Comparison of ENCODE assay signal across 9 cellular contexts in the genomic region with DNA sequence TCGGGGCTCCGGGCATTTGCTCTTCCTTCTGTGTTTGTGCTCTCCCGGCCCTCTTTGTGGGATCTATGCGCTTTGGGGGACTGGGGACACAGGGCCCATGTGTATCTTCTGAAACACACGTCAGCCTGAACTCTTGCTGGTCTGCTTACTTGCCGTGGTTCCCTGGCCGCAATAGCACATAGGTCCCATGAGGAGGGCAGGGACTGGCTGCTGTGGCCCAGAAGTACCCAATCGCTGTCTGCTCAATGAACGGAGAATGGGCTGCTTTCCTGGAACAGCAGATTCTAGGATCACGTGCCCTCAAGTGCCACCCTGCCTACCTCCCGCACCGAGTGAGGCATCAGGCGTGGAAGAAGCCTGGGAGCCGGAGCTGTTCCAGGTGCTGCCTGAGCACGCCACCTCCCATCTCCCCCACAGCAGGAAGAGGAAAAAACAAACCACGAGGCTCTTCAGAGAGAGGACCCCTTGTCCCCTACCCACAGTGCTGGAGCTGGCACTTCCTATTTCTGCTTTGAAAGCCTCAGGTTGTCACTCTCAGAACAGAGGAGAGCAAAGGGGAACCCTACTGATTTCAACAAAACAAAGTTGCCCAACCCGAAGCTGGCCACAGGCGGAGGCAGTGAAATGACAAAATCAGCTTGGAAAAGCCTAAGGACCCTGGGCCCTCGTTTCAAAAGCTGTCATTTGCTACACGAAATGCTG. TPM values are rescaled to one million over a fixed set of nuclear protein-coding genes. Genes with fewer than 3 reads are reported as not detected.
DNase-seq lines count a peak whose midpoint lies in the region; ATAC-seq and TF ChIP-seq lines count a peak whose summit lies in the region.
"Had no signal": no experiment of that assay in that cellular context is flagged by ENCODE, and none has a peak within 500 bp of the region (broad histone marks: within the 10 kb centered on the region; RNA-seq: fewer than 3 reads in every experiment).

No MANE protein-coding gene starts in this region.

- H3K4me3 Mint-ChIP-seq in activated CD8-positive, alpha-beta T cell treated with anti-CD3 and anti-CD28 coated beads for 36 hours: peak overlapping the region; percentile 79

- no peaks in the 10 kb centered on the region for H3K9me3 Mint-ChIP-seq in activated CD8-positive, alpha-beta T cell treated with anti-CD3 and anti-CD28 coated beads for 36 hours

- CTCF ChIA-PET in activated CD8-positive, alpha-beta T cell treated with anti-CD3 and anti-CD28 coated beads for 36 hours (lab: Charles Lee): interaction anchor here (1.2 to 1.5 kb wide), 2 partner anchors 9 to 169 kb away, joined by 3 read pairs; a partner anchor contains a TSS

- peaks cover 48% of the 10 kb centered on the region for H3K4me1 Mint-ChIP-seq in activated CD8-positive, alpha-beta T cell treated with anti-CD3 and anti-CD28 coated beads for 36 hours (ENCODE audit: low read depth)

- peaks cover 15 to 53% of the 10 kb centered on the region in 2 donors for H3K4me1 ChIP-seq in thyroid gland

- H3K27me3 ChIP-seq in layer of hippocampus (ENCODE audit: control insufficient read depth, insufficient read depth, low read length) (no peaks in the 10 kb centered on the region), thyroid gland (no peaks in the 10 kb centered on the region)

- no peaks in the 10 kb centered on the region for H3K9me3 ChIP-seq in thyroid gland

- TF ChIP-seq CTCF in activated CD8-positive, alpha-beta T cell treated with anti-CD3 and anti-CD28 coated beads for 36 hours (IDR thresholded peaks at IDR 0.05): no peak
- TF ChIP-seq CTCF in thyroid gland (IDR thresholded peaks at IDR 0.05): no peak

- no peak overlapping the region for H3K4me3 ChIP-seq in thyroid gland (replicated peaks in 1 of 3)

- H3K27ac Mint-ChIP-seq in activated CD8-positive, alpha-beta T cell treated with anti-CD3 and anti-CD28 coated beads for 36 hours: peak overlapping the region; percentile 97

- no peaks in the 10 kb centered on the region for H3K27me3 Mint-ChIP-seq in activated CD8-positive, alpha-beta T cell treated with anti-CD3 and anti-CD28 coated beads for 36 hours

- POLR2A ChIA-PET in activated CD8-positive, alpha-beta T cell treated with anti-CD3 and anti-CD28 coated beads for 36 hours (lab: Charles Lee): interaction anchor here (0.7 to 2.0 kb wide), 10 partner anchors 16 to 196 kb away, joined by 3 to 10 read pairs (median 4); a partner anchor contains a TSS

- 46 to 49% methylated on average over 4 to 9 of the region's 20 CpGs for WGBS in thyroid gland, 2 donors

- H3K36me3 ChIP-seq in thyroid gland: no peaks in the 10 kb centered on the region

- intact Hi-C loops in activated CD8-positive, alpha-beta T cell treated with anti-CD3 and anti-CD28 coated beads for 36 hours (cut with micrococcal nuclease): no loop called here
- intact Hi-C loops in thyroid gland (cut with DNase I): no loop called here

- peak in 1 of 2 donors; percentile 54 for TF ChIP-seq POLR2A in thyroid gland (IDR thresholded peaks at IDR 0.05)

- peak overlapping the region; percentile 71 for H3K27ac ChIP-seq in layer of hippocampus (ENCODE audit: low read depth, low read length)
- peak overlapping the region; percentile 79 to 94 (median 83) for H3K27ac ChIP-seq in thyroid gland

- peaks cover 38% of the 10 kb centered on the region for H3K36me3 Mint-ChIP-seq in activated CD8-positive, alpha-beta T cell treated with anti-CD3 and anti-CD28 coated beads for 36 hours (ENCODE audit: low read depth)

- DNase-seq in activated gamma-delta T cell treated with anti-CD3 and anti-CD28 coated beads, Interleukin-2, amount 50 U/mL, for 16 hours (ENCODE audit: low read depth): peak; percentile 11
- no peak for DNase-seq in activated gamma-delta T cell (lab: John Stamatoyannopoulos, UW)
- peak; percentile 62 for DNase-seq in activated CD8-positive, alpha-beta T cell treated with anti-CD3 and anti-CD28 coated beads for 36 hours
- DNase-seq in thyroid gland: peak; percentile 87
- no peak for DNase-seq in NCI-H446 treated with DMSO at 0.1 percent for 48 hours (lab: John Stamatoyannopoulos, UW)
- DNase-seq in HuH-7.5 (ENCODE audit: low spot score): no peak
- DNase-seq: DMS79 treated with DMSO at 0.1 percent for 48 hours had no signal

- ATAC-seq in activated CD8-positive, alpha-beta T cell treated with anti-CD3 and anti-CD28 coated beads for 36 hours: peak; percentile 12
- no peak for ATAC-seq in HG03442 (IDR thresholded peaks at IDR 0.05; ENCODE audit: unreplicated experiment)

RNA-seq across cellular contexts. Expression of a gene that starts 3.8 kb away (rescaled TPM):
- total RNA-seq in activated CD8-positive, alpha-beta T cell treated with anti-CD3 and anti-CD28 coated beads for 36 hours: 10 to 100 TPM; 88.4 to 92.5 TPM
- total RNA-seq in thyroid gland: 100 to 1,000 TPM in 2 of 4 donors, 10 to 100 TPM in 2; 47.2 to 288 (median 158) TPM

RNA-seq across cellular contexts. Expression of a gene that starts 4.5 kb away (rescaled TPM):
- 10 to 100 TPM; 34.4 to 40.6 TPM for total RNA-seq in activated CD8-positive, alpha-beta T cell treated with anti-CD3 and anti-CD28 coated beads for 36 hours
- total RNA-seq in thyroid gland: 10 to 100 TPM; 14.4 to 24.3 (median 16.8) TPM

RNA-seq across cellular contexts. Expression of a gene that starts 26.8 kb away (rescaled TPM):
- 10 to 100 TPM; 27.9 to 31.9 TPM for total RNA-seq in activated CD8-positive, alpha-beta T cell treated with anti-CD3 and anti-CD28 coated beads for 36 hours
- total RNA-seq in thyroid gland: 10 to 100 TPM; 56.3 to 67.7 (median 65.3) TPM

RNA-seq across cellular contexts. Expression of a gene that starts 42.1 kb away (rescaled TPM):
- not detected for total RNA-seq in activated CD8-positive, alpha-beta T cell treated with anti-CD3 and anti-CD28 coated beads for 36 hours
- not detected for total RNA-seq in thyroid gland

RNA-seq across cellular contexts. Expression of a gene that starts 52.4 kb away (rescaled TPM):
- 10 to 100 TPM; 13.2 to 14.1 TPM for total RNA-seq in activated CD8-positive, alpha-beta T cell treated with anti-CD3 and anti-CD28 coated beads for 36 hours
- 10 to 100 TPM; 21.9 to 40.6 (median 29.3) TPM for total RNA-seq in thyroid gland

Comparison
In these comparisons a context has a peak if more than half of its experiments do, and no peak if none do; other contexts are left out.
1. DNase-seq: peak in activated gamma-delta T cell treated with anti-CD3 and anti-CD28 coated beads, Interleukin-2, amount 50 U/mL, for 16 hours (single experiment), activated CD8-positive, alpha-beta T cell treated with anti-CD3 and anti-CD28 coated beads for 36 hours (single experiment) and thyroid gland (2 of 2); none in activated gamma-delta T cell (single experiment), NCI-H446 treated with DMSO at 0.1 percent for 48 hours (single experiment) and HuH-7.5 (single experiment).